13 cellular contexts compared by ENCODE assay signal in genomic region chr4:67131224-67131623, GRCh38.
DNase-seq lines count a peak whose midpoint lies in the region; ATAC-seq, FAIRE-seq and TF ChIP-seq lines count a peak whose summit lies in the region.
"Had no signal": no experiment of that assay in that cellular context is flagged by ENCODE, and none has a peak within 500 bp of the region (broad histone marks: within the 10 kb centered on the region; RNA-seq: fewer than 3 reads in every experiment).

No MANE protein-coding gene starts in this region.

- no peak for TF ChIP-seq CTCF in GM12878 (IDR thresholded peaks at IDR 0.05 in 2 of 3, conservative IDR thresholded peaks at IDR 0.05 in 1 of 3; ENCODE audit: control insufficient read depth in 2 of 3, extremely low read depth in 1 of 3, insufficient read depth in 1 of 3, low read depth in 3 of 3, low read length in 3 of 3)
- TF ChIP-seq CTCF in thyroid gland (IDR thresholded peaks at IDR 0.05): no peak

- H3K27ac ChIP-seq in GM12878 (ENCODE audit: control insufficient read depth, insufficient read depth) (no peak overlapping the region), thyroid gland (no peak overlapping the region)
- H3K27ac ChIP-seq: hepatocyte, VCaP had no signal

- DNase-seq in GM12878 (ENCODE audit: low read depth, low spot score) (no peak), thyroid gland (no peak), NCI-H1694 (lab: John Stamatoyannopoulos, UW) (no peak), DMS 273 (lab: John Stamatoyannopoulos, UW; ENCODE audit: unreplicated experiment) (no peak)
- no peak for DNase-seq in stimulated activated CD4-positive, alpha-beta T cell treated with anti-CD3 and anti-CD28 coated beads, Interleukin-12 subunit alpha, Interleukin-12 subunit beta, amount 100 ng/mL, for 4 hours
- DNase-seq: activated gamma-delta T cell treated with Interleukin-2 at 50 U/mL for 16 hours; CD4-positive, CD25-positive, alpha-beta regulatory T cell had no signal

- no peaks in the 10 kb centered on the region for H3K36me3 ChIP-seq in GM12878 (ENCODE audit: control insufficient read depth in 2 of 2, insufficient read depth in 2 of 2, low read length in 1 of 2)
- no peaks in the 10 kb centered on the region for H3K36me3 ChIP-seq in thyroid gland

- POLR2A ChIA-PET in GM12878 (lab: Charles Lee): no interaction called here

- ATAC-seq in GM18519 (IDR thresholded peaks at IDR 0.05; ENCODE audit: low FRiP score, unreplicated experiment) (peak; percentile 99), GM21447 (IDR thresholded peaks at IDR 0.05; ENCODE audit: unreplicated experiment) (peak; percentile 91), HG03095 (IDR thresholded peaks at IDR 0.05; ENCODE audit: unreplicated experiment) (peak; percentile 94), GM12878 (peak; percentile 83)

- no peak for TF ChIP-seq RAD21 in GM12878 (IDR thresholded peaks at IDR 0.05; ENCODE audit: insufficient read depth, low read depth, low read length)

- no peaks in the 10 kb centered on the region for H3K27me3 ChIP-seq in GM12878 (replicated peaks in 1 of 2; ENCODE audit: control insufficient read depth in 2 of 2, insufficient read depth in 2 of 2, low read length in 1 of 2)
- H3K27me3 ChIP-seq in thyroid gland: no peaks in the 10 kb centered on the region
- H3K27me3 ChIP-seq: hepatocyte had no signal

- no TSS peak for BruUV-seq in GM12878 (replicated peaks; lab: Mats Ljungman, UMichigan)

- H3K9me3 ChIP-seq in GM12878 (replicated peaks; ENCODE audit: control insufficient read depth, insufficient read depth, low read length) (no peaks in the 10 kb centered on the region), thyroid gland (no peaks in the 10 kb centered on the region)

- H3K9ac ChIP-seq in GM12878 (ENCODE audit: control insufficient read depth, insufficient read depth, low read length): no peak overlapping the region

- H3K4me3 ChIP-seq in GM12878 (no peak overlapping the region), thyroid gland (replicated peaks in 1 of 3) (no peak overlapping the region)
- H3K4me3 ChIP-seq: hepatocyte had no signal

- no peak for TF ChIP-seq POLR2A in GM12878 (IDR thresholded peaks at IDR 0.05; ENCODE audit: low read depth, low read length)
- TF ChIP-seq POLR2A in thyroid gland (IDR thresholded peaks at IDR 0.05): no peak

- H3K4me2 ChIP-seq in GM12878 (ENCODE audit: control insufficient read depth, insufficient read depth): no peak overlapping the region
- H3K4me2 ChIP-seq: hepatocyte had no signal

- H4K20me1 ChIP-seq in GM12878 (ENCODE audit: control insufficient read depth, insufficient read depth): no peaks in the 10 kb centered on the region

- RAD21 ChIA-PET in GM12878 (lab: Charles Lee; ENCODE audit: unreplicated experiment): no interaction called here

- no peak for FAIRE-seq in GM12878 (lab: Jason Lieb, UNC)
- FAIRE-seq: GM12891 had no signal

- CTCF ChIA-PET in GM12878 (lab: Yijun Ruan, JAX): interaction anchor here (1.4 kb wide), 1 partner anchor 46 kb away, joined by 3 read pairs; no protein-coding TSS in a partner anchor

- intact Hi-C loops in GM12878 (cut with micrococcal nuclease; ENCODE audit: unreplicated experiment): no loop called here
- intact Hi-C loops in thyroid gland (cut with DNase I): no loop called here

- H2AFZ ChIP-seq in GM12878 (ENCODE audit: control insufficient read depth, low read depth, low read length): no peak overlapping the region
- H2AFZ ChIP-seq: hepatocyte had no signal

- no peak for TF ChIP-seq EP300 in GM12878 (IDR thresholded peaks at IDR 0.05; ENCODE audit: borderline replicate concordance in 1 of 2, control insufficient read depth in 1 of 2, low read depth in 2 of 2, low read length in 2 of 2)

- in situ Hi-C loops in GM12878 (cut with MboI): no loop called here

- SMC1A ChIA-PET in GM12878 (lab: Charles Lee; ENCODE audit: uncharacterized antibody, unreplicated experiment): interaction anchor here (2.3 kb wide), 1 partner anchor 11 kb away, joined by 7 read pairs; no protein-coding TSS in a partner anchor

- H3K79me2 ChIP-seq in GM12878 (ENCODE audit: control insufficient read depth, insufficient read depth, low read length): no peaks in the 10 kb centered on the region
- H3K79me2 ChIP-seq: hepatocyte had no signal

- H3K4me1 ChIP-seq in GM12878 (ENCODE audit: control insufficient read depth, insufficient read depth, low read length) (no peaks in the 10 kb centered on the region), thyroid gland (no peaks in the 10 kb centered on the region)

TF ChIP-seq in GM12878, 131 proteins besides CTCF, POLR2A, EP300 and RAD21:
- TF ChIP-seq IKZF2 (IDR thresholded peaks at IDR 0.05) (0 out of 4 replicates have a peak, but pooled peaks of 1 of the 2 experiments have one; percentile 10), STAT1 (conservative IDR thresholded peaks at IDR 0.05) (no peak), NFIC (IDR thresholded peaks at IDR 0.05; ENCODE audit: low read depth, low read length) (peak; percentile 20; the same call in 1 of the 2 replicates), JUNB (IDR thresholded peaks at IDR 0.05) (peak; percentile 83), IRF4 (IDR thresholded peaks at IDR 0.05; ENCODE audit: low read depth, low read length) (0 out of 2 replicates have a peak, but pooled peaks have one; percentile 28), POLR2AphosphoS5 (IDR thresholded peaks at IDR 0.05; ENCODE audit: low read length) (no peak), BMI1 (IDR thresholded peaks at IDR 0.05; ENCODE audit: borderline replicate concordance) (no peak), RB1 (IDR thresholded peaks at IDR 0.05; ENCODE audit: borderline replicate concordance) (no peak), RBBP5 (conservative IDR thresholded peaks at IDR 0.05) (no peak), ZNF217 (IDR thresholded peaks at IDR 0.05) (0 out of 2 replicates have a peak, but pooled peaks have one; percentile 36)
TF ChIP-seq in GM12878: peak in this region for 5.
